ENCODE assay signal across 20 cellular contexts in the genomic region with DNA sequence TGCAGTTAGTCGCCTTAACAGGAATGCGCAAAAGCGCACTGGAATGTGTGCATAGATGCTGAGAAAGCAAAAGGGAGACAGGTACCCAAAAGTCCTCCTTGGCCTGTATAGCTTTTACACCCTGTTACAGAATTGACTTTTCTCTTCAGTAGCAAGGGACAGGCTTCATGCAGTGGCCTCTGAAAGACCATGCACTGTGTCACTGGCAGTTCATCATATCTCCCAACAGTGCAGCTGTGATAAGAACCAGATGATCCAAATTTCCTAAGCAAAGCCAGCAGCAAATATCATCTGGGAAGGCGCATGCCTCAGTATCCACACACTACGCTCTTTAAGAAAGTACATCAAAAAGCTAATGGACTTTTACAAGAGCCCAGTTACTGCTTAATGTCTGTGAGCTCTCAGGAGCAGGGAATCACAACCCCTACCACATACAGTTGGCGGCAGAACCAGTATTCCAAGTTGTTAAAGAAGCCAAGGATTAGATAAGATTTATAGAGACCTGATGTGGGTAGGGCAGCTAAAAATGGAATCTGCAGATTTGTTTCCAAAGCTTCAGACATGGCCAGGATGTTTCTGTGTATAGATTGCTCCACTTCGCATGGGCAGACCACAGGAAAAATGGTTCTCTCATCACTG. TPM values are rescaled to one million over a fixed set of nuclear protein-coding genes. Genes with fewer than 3 reads are reported as not detected.
"Had no signal": no experiment of that assay in that cellular context is flagged by ENCODE, and none has a peak within 500 bp of the region (broad histone marks: within the 10 kb centered on the region; RNA-seq: fewer than 3 reads in every experiment).

No MANE protein-coding gene starts in this region.

- ATAC-seq: gastroesophageal sphincter, natural killer cell had no signal

- H3K27ac ChIP-seq: breast epithelium, gastroesophageal sphincter, neutrophil, parathyroid adenoma, tibial nerve had no signal

- H3K27ac Mint-ChIP-seq: activated naive CD4-positive, alpha-beta T cell treated with anti-CD3 and anti-CD28 coated beads, Interleukin-2, amount 50 U/mL, for 24 hours; natural killer cell had no signal

- H3K36me3 Mint-ChIP-seq: activated naive CD4-positive, alpha-beta T cell treated with anti-CD3 and anti-CD28 coated beads, Interleukin-2, amount 50 U/mL, for 24 hours; natural killer cell had no signal

- H3K9ac ChIP-seq: parathyroid adenoma had no signal

- H3K4me1 ChIP-seq: breast epithelium, parathyroid adenoma had no signal

- H3K79me2 ChIP-seq: parathyroid adenoma had no signal

- DNase-seq: activated CD4-positive, alpha-beta T cell treated with anti-CD3 and anti-CD28 coated beads, Interleukin-2, amount 50 U/mL, for 48 hours; activated gamma-delta T cell; cerebellar nuclear complex; cortex of kidney; erythroblast; heart left ventricle; natural killer cell; retina; stimulated activated CD4-positive, alpha-beta T cell treated with anti-CD3 and anti-CD28 coated beads, Interleukin-2, amount 100 ng/mL, for 24 hours; stimulated activated naive CD4-positive, alpha-beta T cell treated with Interleukin-2 at 50 U/mL for 16 hours; SW 1271; T-helper 2 cell had no signal

- H3K4me3 Mint-ChIP-seq: activated naive CD4-positive, alpha-beta T cell treated with anti-CD3 and anti-CD28 coated beads, Interleukin-2, amount 50 U/mL, for 24 hours; natural killer cell had no signal

- H3K9me3 Mint-ChIP-seq: activated naive CD4-positive, alpha-beta T cell treated with anti-CD3 and anti-CD28 coated beads, Interleukin-2, amount 50 U/mL, for 24 hours had no signal

- H3K27me3 Mint-ChIP-seq: activated naive CD4-positive, alpha-beta T cell treated with anti-CD3 and anti-CD28 coated beads, Interleukin-2, amount 50 U/mL, for 24 hours had no signal

- H3K4me1 Mint-ChIP-seq: activated naive CD4-positive, alpha-beta T cell treated with anti-CD3 and anti-CD28 coated beads, Interleukin-2, amount 50 U/mL, for 24 hours; natural killer cell had no signal

- H3K27me3 ChIP-seq: breast epithelium, gastroesophageal sphincter, heart left ventricle, neutrophil, tibial nerve had no signal

- H3K36me3 ChIP-seq: breast epithelium, gastroesophageal sphincter, heart left ventricle, neutrophil, tibial nerve had no signal

- H3K9me3 ChIP-seq: breast epithelium, gastroesophageal sphincter, heart left ventricle, neutrophil, tibial nerve had no signal

- FAIRE-seq: astrocyte, endometrium had no signal

- H3K4me3 ChIP-seq: breast epithelium, gastroesophageal sphincter, heart left ventricle, tibial nerve had no signal

- H2AFZ ChIP-seq: parathyroid adenoma had no signal

RNA-seq across cellular contexts. Expression of gene ADAMTSL1, which starts 25.1 kb away (rescaled TPM):
- total RNA-seq: natural killer cell had no signal
